18 cellular contexts compared by ENCODE assay signal in genomic region chr16:6891486-6891885, GRCh38.
"Had no signal": no experiment of that assay in that cellular context is flagged by ENCODE, and none has a peak within 500 bp of the region (broad histone marks: within the 10 kb centered on the region; RNA-seq: fewer than 3 reads in every experiment).

No MANE protein-coding gene starts in this region.

- H3K4me1 ChIP-seq: psoas muscle, sigmoid colon, suprapubic skin had no signal

- H3K36me3 ChIP-seq: esophagus squamous epithelium, sigmoid colon, suprapubic skin, WERI-Rb-1 had no signal

- H3K36me3 Mint-ChIP-seq: naive thymus-derived CD4-positive, alpha-beta T cell had no signal

- H3K27ac Mint-ChIP-seq: activated CD8-positive, alpha-beta T cell treated with anti-CD3 and anti-CD28 coated beads for 36 hours; activated T-helper 1 cell treated with anti-CD3 and anti-CD28 coated beads, Interleukin-12 subunit alpha, Interleukin-12 subunit beta, Interleukin-2, Interleukin-4 antibody, amounts not matched to agents 30 ng/mL and 10 ng/mL and 1 ng/mL, durations not matched to agents 14 hours and 24 hours and 36 hours; endodermal cell; naive thymus-derived CD4-positive, alpha-beta T cell had no signal

- H3K27me3 ChIP-seq: sigmoid colon, suprapubic skin had no signal

- H3K27ac ChIP-seq: psoas muscle, sigmoid colon, suprapubic skin, WERI-Rb-1 had no signal

- H3K9me3 ChIP-seq: esophagus squamous epithelium, psoas muscle, suprapubic skin had no signal

- H3K4me1 Mint-ChIP-seq: naive thymus-derived CD4-positive, alpha-beta T cell had no signal

- H3K27me3 Mint-ChIP-seq: activated CD8-positive, alpha-beta T cell treated with anti-CD3 and anti-CD28 coated beads for 36 hours; naive thymus-derived CD4-positive, alpha-beta T cell had no signal

- H3K9me3 Mint-ChIP-seq: endodermal cell had no signal

- H3K4me3 Mint-ChIP-seq: activated CD8-positive, alpha-beta T cell treated with anti-CD3 and anti-CD28 coated beads for 36 hours; activated T-helper 1 cell treated with anti-CD3 and anti-CD28 coated beads, Interleukin-12 subunit alpha, Interleukin-12 subunit beta, Interleukin-2, Interleukin-4 antibody, amounts not matched to agents 30 ng/mL and 10 ng/mL and 1 ng/mL, durations not matched to agents 14 hours and 24 hours and 36 hours; endodermal cell; naive thymus-derived CD4-positive, alpha-beta T cell had no signal

- H3K4me3 ChIP-seq: esophagus squamous epithelium, psoas muscle, sigmoid colon, suprapubic skin had no signal

- DNase-seq: activated CD4-positive, alpha-beta T cell treated with anti-CD3 and anti-CD28 coated beads for 4 hours; activated CD8-positive, alpha-beta memory T cell treated with anti-CD3 and anti-CD28 coated beads, Interleukin-2, amount 50 U/mL, for 4 hours; activated CD8-positive, alpha-beta T cell treated with anti-CD3 and anti-CD28 coated beads for 36 hours; activated naive CD4-positive, alpha-beta T cell treated with anti-CD3 and anti-CD28 coated beads, Interleukin-2, amount 50 U/mL, for 16 hours; endodermal cell; esophagus squamous epithelium; foreskin fibroblast; head of caudate nucleus; naive thymus-derived CD4-positive, alpha-beta T cell; nucleus accumbens; psoas muscle; sigmoid colon; stimulated activated CD4-positive, alpha-beta T cell treated with anti-CD3 and anti-CD28 coated beads, Interleukin-2, amount 100 ng/mL, for 24 hours; stimulated activated naive CD8-positive, alpha-beta T cell treated with anti-CD3 and anti-CD28 coated beads, Interleukin-15, Interleukin-2, amounts not matched to agents 100 U/mL and 50 U/mL, for 24 hours; T-helper 1 cell; WERI-Rb-1 had no signal

- ATAC-seq: activated CD8-positive, alpha-beta T cell treated with anti-CD3 and anti-CD28 coated beads for 36 hours; naive thymus-derived CD4-positive, alpha-beta T cell; psoas muscle; stimulated activated naive CD8-positive, alpha-beta T cell treated with anti-CD3 and anti-CD28 coated beads, Interleukin-15, Interleukin-2, amounts not matched to agents 100 U/mL and 50 U/mL, for 24 hours had no signal
